16 cellular contexts compared by ENCODE assay signal in genomic region chr4:40403079-40403478, GRCh38.
"Had no signal": no experiment of that assay in that cellular context is flagged by ENCODE, and none has a peak within 500 bp of the region (broad histone marks: within the 10 kb centered on the region; RNA-seq: fewer than 3 reads in every experiment).

No MANE protein-coding gene starts in this region.

- DNase-seq: activated CD4-positive, alpha-beta T cell treated with anti-CD3 and anti-CD28 coated beads, Interleukin-2, amount 50 U/mL, for 1 hour; amygdala; brain microvascular endothelial cell; cerebellar nuclear complex; effector memory CD8-positive, alpha-beta T cell; erythroblast; foreskin fibroblast; glutamatergic neuron; posterior cingulate gyrus; right cardiac atrium; SK-N-SH; transverse colon had no signal

- H3K27me3 Mint-ChIP-seq: activated naive CD4-positive, alpha-beta T cell treated with anti-CD3 and anti-CD28 coated beads, Interleukin-2, amount 50 U/mL, for 24 hours; dendritic cell treated with granulocyte-macrophage colony-stimulating factor and Interleukin-4, amounts not matched to agents 40 ng/mL and 50 ng/mL, for 4 days had no signal

- H3K4me3 ChIP-seq: transverse colon had no signal

- H3K36me3 ChIP-seq: brain microvascular endothelial cell, transverse colon had no signal

- H3K27ac ChIP-seq: brain microvascular endothelial cell had no signal

- H3K36me3 Mint-ChIP-seq: stimulated activated effector memory CD8-positive, alpha-beta T cell treated with anti-CD3 and anti-CD28 coated beads, Interleukin-12 subunit alpha, Interleukin-12 subunit beta, amount 100 ng/mL, for 72 hours had no signal

- H3K27me3 ChIP-seq: brain microvascular endothelial cell, transverse colon had no signal

- H3K9ac ChIP-seq: SK-N-SH had no signal

- H3K4me3 Mint-ChIP-seq: activated naive CD4-positive, alpha-beta T cell treated with anti-CD3 and anti-CD28 coated beads, Interleukin-2, amount 50 U/mL, for 24 hours; dendritic cell treated with granulocyte-macrophage colony-stimulating factor and Interleukin-4, amounts not matched to agents 40 ng/mL and 50 ng/mL, for 4 days; effector memory CD8-positive, alpha-beta T cell; stimulated activated effector memory CD8-positive, alpha-beta T cell treated with anti-CD3 and anti-CD28 coated beads, Interleukin-12 subunit alpha, Interleukin-12 subunit beta, amount 100 ng/mL, for 72 hours; WTC11 had no signal

- H3K27ac Mint-ChIP-seq: activated naive CD4-positive, alpha-beta T cell treated with anti-CD3 and anti-CD28 coated beads, Interleukin-2, amount 50 U/mL, for 24 hours; dendritic cell treated with granulocyte-macrophage colony-stimulating factor and Interleukin-4, amounts not matched to agents 40 ng/mL and 50 ng/mL, for 4 days; effector memory CD8-positive, alpha-beta T cell; stimulated activated effector memory CD8-positive, alpha-beta T cell treated with anti-CD3 and anti-CD28 coated beads, Interleukin-12 subunit alpha, Interleukin-12 subunit beta, amount 100 ng/mL, for 72 hours; WTC11 had no signal

- H3K9me3 ChIP-seq: SK-N-SH had no signal

- H3K4me1 Mint-ChIP-seq: activated naive CD4-positive, alpha-beta T cell treated with anti-CD3 and anti-CD28 coated beads, Interleukin-2, amount 50 U/mL, for 24 hours; stimulated activated effector memory CD8-positive, alpha-beta T cell treated with anti-CD3 and anti-CD28 coated beads, Interleukin-12 subunit alpha, Interleukin-12 subunit beta, amount 100 ng/mL, for 72 hours had no signal
